In genomic region chr20:10558635-10559187, GRCh38 we compare ENCODE assay signal across 9 cellular contexts.
A peak's percentile ranks its signal among the peaks of the same experiment; 100 is the strongest.
DNase-seq lines count a peak whose midpoint lies in the region; ATAC-seq lines count a peak whose summit lies in the region.
"Had no signal": no experiment of that assay in that cellular context is flagged by ENCODE, and none has a peak within 500 bp of the region (broad histone marks: within the 10 kb centered on the region; RNA-seq: fewer than 3 reads in every experiment).

No MANE protein-coding gene starts in this region.

- no peak overlapping the region for H3K4ac ChIP-seq in mesendoderm (ENCODE audit: low read depth, low read length)

- H2AK5ac ChIP-seq in mesendoderm (ENCODE audit: low read length): no peak overlapping the region

- peaks cover 4% of the 10 kb centered on the region for H3K4me1 ChIP-seq in mesendoderm (ENCODE audit: control insufficient read depth, low read depth, low read length)

- H3K23ac ChIP-seq in mesendoderm (ENCODE audit: low read length): no peak overlapping the region

- no peak overlapping the region for H3K27ac ChIP-seq in mesendoderm (ENCODE audit: low read depth, low read length)
- H3K27ac ChIP-seq: 22Rv1 had no signal

- H3K27me3 ChIP-seq in mesendoderm (ENCODE audit: insufficient read depth, low read length, poor library complexity): no peaks in the 10 kb centered on the region

- no CpG with 5 or more reads among the region's 9 CpGs for WGBS in mesendoderm (ENCODE audit: extremely low coverage, insufficient coverage, low lambda C conversion rate)

- no peak overlapping the region for H3K4me2 ChIP-seq in mesendoderm (ENCODE audit: low read length)

- H3K4me3 ChIP-seq in mesendoderm (ENCODE audit: low read length): no peak overlapping the region

- H2BK120ac ChIP-seq in mesendoderm (ENCODE audit: low read depth, low read length): no peak overlapping the region

- no peak overlapping the region for H2BK5ac ChIP-seq in mesendoderm (ENCODE audit: low read length)

- no peak overlapping the region for H3K18ac ChIP-seq in mesendoderm (ENCODE audit: low read length)

- H3K36me3 ChIP-seq in mesendoderm (ENCODE audit: control insufficient read depth, insufficient read depth, low read length): no peaks in the 10 kb centered on the region

- no peak overlapping the region for H3K4me3 Mint-ChIP-seq in activated T-cell treated with anti-CD3 and anti-CD28 coated beads, Interleukin-2, amount 50 U/mL, for 24 hours

- H4K8ac ChIP-seq in mesendoderm (ENCODE audit: low read depth, low read length): no peak overlapping the region

- H3K36me3 Mint-ChIP-seq in activated T-cell treated with anti-CD3 and anti-CD28 coated beads, Interleukin-2, amount 50 U/mL, for 24 hours (ENCODE audit: low read depth): peaks cover 44% of the 10 kb centered on the region

- H2BK15ac ChIP-seq in mesendoderm (replicated peaks; ENCODE audit: low read depth): no peak overlapping the region

- peak overlapping the region; percentile 5 for H3K27ac Mint-ChIP-seq in activated T-cell treated with anti-CD3 and anti-CD28 coated beads, Interleukin-2, amount 50 U/mL, for 24 hours

- H3K27me3 Mint-ChIP-seq in activated T-cell treated with anti-CD3 and anti-CD28 coated beads, Interleukin-2, amount 50 U/mL, for 24 hours: no peaks in the 10 kb centered on the region

- H3K79me1 ChIP-seq in mesendoderm (ENCODE audit: low read length): no peaks in the 10 kb centered on the region

- no peaks in the 10 kb centered on the region for H3K79me2 ChIP-seq in mesendoderm (ENCODE audit: control insufficient read depth, insufficient read depth, low read length)

- H3K4me1 Mint-ChIP-seq in activated T-cell treated with anti-CD3 and anti-CD28 coated beads, Interleukin-2, amount 50 U/mL, for 24 hours (ENCODE audit: low read depth): peaks cover 29% of the 10 kb centered on the region

- no peak overlapping the region for H3K9ac ChIP-seq in mesendoderm (ENCODE audit: low read length)

- H3K9me3 Mint-ChIP-seq in activated T-cell treated with anti-CD3 and anti-CD28 coated beads, Interleukin-2, amount 50 U/mL, for 24 hours: no peaks in the 10 kb centered on the region

- ATAC-seq in HG03060 (IDR thresholded peaks at IDR 0.05; ENCODE audit: low read depth, unreplicated experiment): peak; percentile 89

- DNase-seq in DMS53 (lab: John Stamatoyannopoulos, UW) (peak; percentile 57), DMS53 treated with DMSO at 0.1 percent for 48 hours (lab: John Stamatoyannopoulos, UW; ENCODE audit: unreplicated experiment) (no peak), mesendoderm (peak; percentile 29), NCI-H1048 (lab: John Stamatoyannopoulos, UW) (no peak), NCI-H748 (lab: John Stamatoyannopoulos, UW; ENCODE audit: unreplicated experiment) (no peak), NCI-H345 treated with DMSO at 0.1 percent for 48 hours (lab: John Stamatoyannopoulos, UW; ENCODE audit: unreplicated experiment) (no peak)
- no peak for DNase-seq in activated T-cell treated with anti-CD3 and anti-CD28 coated beads, Interleukin-2, amount 50 U/mL, for 24 hours

- no peak overlapping the region for H4K5ac ChIP-seq in mesendoderm (ENCODE audit: low read length)

- H3K56ac ChIP-seq in mesendoderm (ENCODE audit: low read length): no peak overlapping the region

Comparison
In these comparisons a context has a peak if more than half of its experiments do, and no peak if none do; other contexts are left out.
1. DNase-seq: peak in DMS53 (single experiment) and mesendoderm (single experiment); none in DMS53 treated with DMSO at 0.1 percent for 48 hours (single experiment), activated T-cell treated with anti-CD3 and anti-CD28 coated beads, Interleukin-2, amount 50 U/mL, for 24 hours (single experiment), NCI-H1048 (single experiment), NCI-H748 (single experiment) and NCI-H345 treated with DMSO at 0.1 percent for 48 hours (single experiment).